10 cellular contexts compared by ENCODE assay signal in the genomic region with DNA sequence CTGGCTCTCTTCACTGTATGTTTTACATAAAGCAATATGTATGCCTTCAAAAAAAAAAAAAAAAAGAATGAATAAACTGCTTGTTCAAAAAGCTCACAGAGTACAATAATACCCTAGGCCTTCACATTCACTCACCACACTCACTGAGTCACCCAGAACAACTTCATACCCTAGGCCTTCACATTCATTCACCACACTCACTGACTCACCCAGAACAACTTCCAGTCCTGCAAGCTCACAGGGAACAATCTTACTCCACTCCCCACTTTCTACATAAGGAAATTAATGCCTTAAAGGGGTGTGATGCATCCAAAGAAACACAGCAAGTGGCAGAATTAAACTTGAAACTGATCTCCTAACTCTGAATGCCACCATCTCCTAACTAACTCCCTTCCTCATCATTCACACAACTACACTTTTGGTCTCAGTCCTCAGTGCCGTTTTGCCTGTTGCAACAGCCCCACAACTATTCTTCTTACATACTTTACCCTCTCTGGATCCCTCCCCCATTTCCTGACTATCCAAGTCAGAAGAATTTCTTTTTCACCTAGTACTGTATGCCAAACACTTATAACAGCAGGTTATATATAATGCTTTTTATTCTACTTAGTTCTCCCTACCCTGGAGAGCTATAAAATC. TPM values are rescaled to one million over a fixed set of nuclear protein-coding genes. Genes with fewer than 3 reads are reported as not detected.
DNase-seq lines count a peak whose midpoint lies in the region; ATAC-seq, FAIRE-seq and TF ChIP-seq lines count a peak whose summit lies in the region.
"Had no signal": no experiment of that assay in that cellular context is flagged by ENCODE, and none has a peak within 500 bp of the region (broad histone marks: within the 10 kb centered on the region; RNA-seq: fewer than 3 reads in every experiment).

No MANE protein-coding gene starts in this region.

- no peak for TF ChIP-seq CTCF in upper lobe of right lung (IDR thresholded peaks at IDR 0.05)
- TF ChIP-seq CTCF in D721Med (IDR thresholded peaks at IDR 0.05; ENCODE audit: insufficient read depth, missing control alignments) = no peak

- no peaks in the 10 kb centered on the region for H3K4me1 ChIP-seq in upper lobe of right lung

- peak; percentile 98 to 100 for ATAC-seq in activated naive CD4-positive, alpha-beta T cell treated with anti-CD3 and anti-CD28 coated beads, Interleukin-2, amount 50 U/mL, for 72 hours
- peak; percentile 54 for ATAC-seq in upper lobe of right lung
- no peak for ATAC-seq in GM21367 (IDR thresholded peaks at IDR 0.05; ENCODE audit: unreplicated experiment)

- H3K27me3 ChIP-seq in upper lobe of right lung = no peaks in the 10 kb centered on the region
- H3K27me3 ChIP-seq: cardiac muscle cell had no signal

- no peaks in the 10 kb centered on the region for H3K9me3 ChIP-seq in upper lobe of right lung

- H3K9me3 Mint-ChIP-seq in activated naive CD4-positive, alpha-beta T cell treated with anti-CD3 and anti-CD28 coated beads, Interleukin-2, amount 50 U/mL, for 72 hours = peaks cover 0 to 13% of the 10 kb centered on the region in 2 donors

- intact Hi-C loops in upper lobe of right lung (cut with DNase I) = no loop called here

- H3K4me3 ChIP-seq in upper lobe of right lung = no peak overlapping the region
- H3K4me3 ChIP-seq: cardiac muscle cell had no signal

- peaks cover 25% of the 10 kb centered on the region for H3K36me3 ChIP-seq in upper lobe of right lung
- H3K36me3 ChIP-seq: cardiac muscle cell had no signal

- H3K27ac Mint-ChIP-seq in activated naive CD4-positive, alpha-beta T cell treated with anti-CD3 and anti-CD28 coated beads, Interleukin-2, amount 50 U/mL, for 72 hours = peak overlapping the region; percentile 3 to 74

- FAIRE-seq in D721Med (lab: Jason Lieb, UNC) = no peak

- H3K36me3 Mint-ChIP-seq in activated naive CD4-positive, alpha-beta T cell treated with anti-CD3 and anti-CD28 coated beads, Interleukin-2, amount 50 U/mL, for 72 hours = no peaks in the 10 kb centered on the region
- H3K36me3 Mint-ChIP-seq: IgD-negative memory B cell had no signal

- no peak overlapping the region for H3K27ac ChIP-seq in upper lobe of right lung
- H3K27ac ChIP-seq: cardiac muscle cell had no signal

- no peak for DNase-seq in activated naive CD4-positive, alpha-beta T cell treated with anti-CD3 and anti-CD28 coated beads, Interleukin-2, amount 50 U/mL, for 72 hours (ENCODE audit: low spot score in 2 of 2)
- DNase-seq in activated naive CD4-positive, alpha-beta T cell (lab: John Stamatoyannopoulos, UW) = no peak
- DNase-seq in T1000 (lab: John Stamatoyannopoulos, UW) (peak; percentile 34), glomerular visceral epithelial cell (ENCODE audit: extremely low spot score) (peak; percentile 88), upper lobe of right lung (no peak), NCI-H2081 (lab: John Stamatoyannopoulos, UW) (no peak), D721Med (ENCODE audit: insufficient read length, low spot score) (no peak)

RNA-seq across cellular contexts. Expression of gene NHSL1, which starts 34.2 kb away (rescaled TPM):
- total RNA-seq in activated naive CD4-positive, alpha-beta T cell treated with anti-CD3 and anti-CD28 coated beads, Interleukin-2, amount 50 U/mL, for 72 hours = 1 to 10 TPM in 1 of 2 donors, under 1 TPM in 1; 0.68 to 1.9 TPM
- total RNA-seq in upper lobe of right lung = 69.5 TPM

Comparison
In these comparisons a context has a peak if more than half of its experiments do, and no peak if none do; other contexts are left out.
1. DNase-seq: peak in T1000 (single experiment) and glomerular visceral epithelial cell (single experiment); none in activated naive CD4-positive, alpha-beta T cell treated with anti-CD3 and anti-CD28 coated beads, Interleukin-2, amount 50 U/mL, for 72 hours (0 of 2), activated naive CD4-positive, alpha-beta T cell (0 of 4), upper lobe of right lung (single experiment), NCI-H2081 (0 of 2) and D721Med (single experiment).
2. RNA of gene NHSL1, which starts 34.2 kb away (total RNA-seq): 69.5 TPM in upper lobe of right lung (single experiment); 0.68 to 1.9 TPM in activated naive CD4-positive, alpha-beta T cell treated with anti-CD3 and anti-CD28 coated beads, Interleukin-2, amount 50 U/mL, for 72 hours; every median in the first group is over 10 times any median in the second.